In genomic region chr21:41771625-41771945, GRCh38 we compare ENCODE assay signal across 22 cellular contexts. TPM values are rescaled to one million over a fixed set of nuclear protein-coding genes. Genes with fewer than 3 reads are reported as not detected.
"Had no signal": no experiment of that assay in that cellular context is flagged by ENCODE, and none has a peak within 500 bp of the region (broad histone marks: within the 10 kb centered on the region; RNA-seq: fewer than 3 reads in every experiment).

No MANE protein-coding gene starts in this region.

- H3K36me3 Mint-ChIP-seq: IgD-negative memory B cell had no signal

- H3K4me2 ChIP-seq: KMS-11, SK-N-SH had no signal

- FAIRE-seq: HTR-8/SVneo, K562 had no signal

- H3K4me3 ChIP-seq: K562 had no signal

- DNase-seq: Kasumi-1, MM.1S, NCI-H1092 treated with DMSO at 0.1 percent for 48 hours, NCI-H1436, NCI-H187, NCI-H2029, NCI-H2081 treated with DMSO at 0.1 percent for 48 hours, NCI-H2171, NCI-H226, NCI-H446, NCI-H510A, NCI-H524 treated with DMSO at 0.1 percent for 48 hours, NCI-H69, NCI-H774, SHP77, SK-N-SH, SW 1271 had no signal

- ATAC-seq: K562 had no signal

- H3K9me3 ChIP-seq: SK-N-SH had no signal

- H3K9ac ChIP-seq: KMS-11, SK-N-SH had no signal

- H3K27ac ChIP-seq: HL-60, KMS-11 had no signal

RNA-seq across cellular contexts. Expression of gene RIPK4, which starts 4.7 kb away (rescaled TPM):
- total RNA-seq: K562 had no signal
- polyA plus RNA-seq: IgD-negative memory B cell, K562 had no signal
